ENCODE assay signal across 31 cellular contexts in the genomic region with DNA sequence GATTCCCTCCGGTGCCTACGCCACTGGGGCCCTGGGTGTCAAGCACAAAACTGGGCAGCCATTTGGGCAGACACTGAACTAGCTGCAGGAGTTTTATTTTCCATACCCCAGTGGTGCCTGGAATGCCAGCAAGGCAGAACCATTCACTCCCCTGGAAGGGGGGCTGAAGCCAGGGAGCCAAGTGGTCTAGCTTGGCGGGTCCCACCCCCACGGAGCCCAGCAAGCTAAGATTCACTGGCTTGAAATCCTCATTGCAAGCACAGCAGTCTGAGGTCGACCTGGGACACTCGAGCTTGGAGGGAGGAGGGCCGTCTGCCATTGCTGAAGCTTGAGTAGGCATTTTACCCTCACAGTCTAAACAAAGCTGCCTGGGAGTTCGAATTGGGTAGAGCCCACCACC.
"Had no signal": no experiment of that assay in that cellular context is flagged by ENCODE, and none has a peak within 500 bp of the region (broad histone marks: within the 10 kb centered on the region; RNA-seq: fewer than 3 reads in every experiment).

No MANE protein-coding gene starts in this region.

- H3K36me3 ChIP-seq: breast epithelium, cardiac muscle cell, esophagus muscularis mucosa, heart left ventricle, WERI-Rb-1 had no signal

- DNase-seq: activated B cell treated with CpG ODN at 0.5 μM for 24 hours; activated CD4-positive, alpha-beta T cell treated with anti-CD3 and anti-CD28 coated beads for 48 hours; activated CD4-positive, alpha-beta T cell treated with anti-CD3 and anti-CD28 coated beads, Interleukin-2, amount 50 U/mL, for 1 hour; activated CD4-positive, alpha-beta T cell treated with anti-CD3 and anti-CD28 coated beads, Interleukin-2, amount 50 U/mL, for 48 hours; activated CD8-positive, alpha-beta memory T cell treated with anti-CD3 and anti-CD28 coated beads for 24 hours; activated CD8-positive, alpha-beta T cell treated with anti-CD3 and anti-CD28 coated beads for 36 hours; activated effector memory CD4-positive, alpha-beta T cell treated with Interleukin-2 at 50 U/mL for 16 hours; activated gamma-delta T cell treated with Interleukin-2 at 50 U/mL for 16 hours; activated naive CD4-positive, alpha-beta T cell treated with anti-CD3 and anti-CD28 coated beads, Interleukin-2, amount 50 U/mL, for 16 hours; activated naive CD4-positive, alpha-beta T cell treated with Interleukin-2 at 50 U/mL for 16 hours; activated T-cell treated with anti-CD3 and anti-CD28 coated beads, Interleukin-2, amount 50 U/mL, for 4 hours; amniotic stem cell; anterior cingulate cortex; cortex of kidney; dermis blood vessel endothelial cell; effector CD4-positive, alpha-beta T cell; effector memory CD8-positive, alpha-beta T cell; erythroblast; foreskin keratinocyte; gastrocnemius medialis; glutamatergic neuron; heart left ventricle; T-helper 1 cell; T-helper 17 cell; T1000; WERI-Rb-1 had no signal

- H3K27ac ChIP-seq: breast epithelium, cardiac muscle cell, esophagus muscularis mucosa, foreskin keratinocyte, gastrocnemius medialis, WERI-Rb-1 had no signal

- H3K27me3 ChIP-seq: breast epithelium, cardiac muscle cell, esophagus muscularis mucosa, foreskin keratinocyte, gastrocnemius medialis, heart left ventricle had no signal

- ATAC-seq: activated CD4-positive, CD25-positive, alpha-beta regulatory T cell treated with anti-CD3 and anti-CD28 coated beads, Interleukin-2, amount 50 U/mL, for 24 hours; activated CD8-positive, alpha-beta T cell treated with anti-CD3 and anti-CD28 coated beads for 36 hours; activated T-cell treated with anti-CD3 and anti-CD28 coated beads, Interleukin-2, amount 50 U/mL, for 4 hours; activated T-helper 17 cell treated with anti-CD3 and anti-CD28 coated beads, Interleukin-2, amount 50 U/mL, for 72 hours; effector memory CD8-positive, alpha-beta T cell; foreskin keratinocyte; gastrocnemius medialis; heart left ventricle; T-helper 17 cell had no signal

- H3K9me3 ChIP-seq: gastrocnemius medialis had no signal

- H3K4me3 ChIP-seq: breast epithelium, cardiac muscle cell, esophagus muscularis mucosa, gastrocnemius medialis, heart left ventricle had no signal

- H3K4me1 ChIP-seq: breast epithelium, esophagus muscularis mucosa, foreskin keratinocyte, gastrocnemius medialis had no signal
